26 cellular contexts compared by ENCODE assay signal in genomic region chr11:71429701-71430100, GRCh38.
"Had no signal": no experiment of that assay in that cellular context is flagged by ENCODE, and none has a peak within 500 bp of the region (broad histone marks: within the 10 kb centered on the region; RNA-seq: fewer than 3 reads in every experiment).

No MANE protein-coding gene starts in this region.

- H3K4me1 ChIP-seq: SJSA1 had no signal

- H3K27me3 ChIP-seq: brain microvascular endothelial cell, SJSA1 had no signal

- H3K4me3 ChIP-seq: K562, SJSA1 had no signal

- H3K36me3 ChIP-seq: brain microvascular endothelial cell, SJSA1 had no signal

- H3K4me3 Mint-ChIP-seq: activated CD8-positive, alpha-beta T cell treated with anti-CD3 and anti-CD28 coated beads, Interleukin-2, amount 10 ng/mL, durations not matched to agents 7 days and 5 days; activated naive CD8-positive, alpha-beta T cell treated with anti-CD3 and anti-CD28 coated beads, Interleukin-2, amount 50 U/mL, for 24 hours; T-helper 1 cell treated with Interleukin-12 subunit alpha and Interleukin-12 subunit beta and Interleukin-4 antibody, amounts not matched to agents 30 μg/mL and 1 μg/mL, for 36 hours; WTC11 had no signal

- H3K36me3 Mint-ChIP-seq: activated naive CD4-positive, alpha-beta T cell treated with anti-CD3 and anti-CD28 coated beads, Interleukin-2, amount 50 U/mL, for 72 hours had no signal

- H3K27ac Mint-ChIP-seq: activated naive CD8-positive, alpha-beta T cell treated with anti-CD3 and anti-CD28 coated beads, Interleukin-2, amount 50 U/mL, for 24 hours; T-helper 1 cell treated with Interleukin-12 subunit alpha and Interleukin-12 subunit beta and Interleukin-4 antibody, amounts not matched to agents 30 μg/mL and 1 μg/mL, for 36 hours; WTC11 had no signal

- DNase-seq: activated CD4-positive, alpha-beta T cell treated with anti-CD3 and anti-CD28 coated beads for 48 hours; activated CD4-positive, alpha-beta T cell treated with anti-CD3 and anti-CD28 coated beads, Interleukin-2, amount 50 U/mL, for 4 hours; activated CD4-positive, CD25-positive, alpha-beta regulatory T cell treated with anti-CD3 and anti-CD28 coated beads, Interleukin-2, amount 50 U/mL, for 72 hours; activated CD8-positive, alpha-beta memory T cell treated with anti-CD3 and anti-CD28 coated beads, Interleukin-2, amount 50 U/mL, for 48 hours; activated CD8-positive, alpha-beta T cell treated with anti-CD3 and anti-CD28 coated beads, Interleukin-2, amount 10 ng/mL, durations not matched to agents 7 days and 5 days; activated naive CD4-positive, alpha-beta T cell treated with Interleukin-2 at 50 U/mL for 16 hours; activated naive CD8-positive, alpha-beta T cell treated with anti-CD3 and anti-CD28 coated beads, Interleukin-2, amount 50 U/mL, for 24 hours; activated T-cell treated with anti-CD3 and anti-CD28 coated beads, Interleukin-2, amount 50 U/mL, for 1 hour; brain microvascular endothelial cell; Karpas-422; MM.1S; NCI-H1105; NCI-H1436; NCI-H187; NCI-H2081; NCI-H510A treated with DMSO at 0.1 percent for 48 hours; NCI-H69; NK-92 treated with Interleukin-12 subunit alpha and Interleukin-12 subunit beta, amount 100 ng/mL, for 24 hours; OCI-M1; SHP77; SW 1271 had no signal

- H3K9me3 ChIP-seq: SJSA1 had no signal

- H3K27ac ChIP-seq: brain microvascular endothelial cell, SJSA1 had no signal

- H3K9me3 Mint-ChIP-seq: activated naive CD4-positive, alpha-beta T cell treated with anti-CD3 and anti-CD28 coated beads, Interleukin-2, amount 50 U/mL, for 72 hours; activated naive CD8-positive, alpha-beta T cell treated with anti-CD3 and anti-CD28 coated beads, Interleukin-2, amount 50 U/mL, for 24 hours; T-helper 1 cell treated with Interleukin-12 subunit alpha and Interleukin-12 subunit beta and Interleukin-4 antibody, amounts not matched to agents 30 μg/mL and 1 μg/mL, for 36 hours had no signal
